Comparison of ENCODE assay signal across 1 cellular context in genomic region chr3:177345049-177345972, GRCh38.
A peak's percentile ranks its signal among the peaks of the same experiment; 100 is the strongest.
TF ChIP-seq lines count a peak whose summit lies in the region.

No MANE protein-coding gene starts in this region.

TF ChIP-seq in HepG2, 621 proteins besides CTCF, POLR2A, EP300 and RAD21 (continued from another document and continues in another):
- TF ChIP-seq, protein P1, sequence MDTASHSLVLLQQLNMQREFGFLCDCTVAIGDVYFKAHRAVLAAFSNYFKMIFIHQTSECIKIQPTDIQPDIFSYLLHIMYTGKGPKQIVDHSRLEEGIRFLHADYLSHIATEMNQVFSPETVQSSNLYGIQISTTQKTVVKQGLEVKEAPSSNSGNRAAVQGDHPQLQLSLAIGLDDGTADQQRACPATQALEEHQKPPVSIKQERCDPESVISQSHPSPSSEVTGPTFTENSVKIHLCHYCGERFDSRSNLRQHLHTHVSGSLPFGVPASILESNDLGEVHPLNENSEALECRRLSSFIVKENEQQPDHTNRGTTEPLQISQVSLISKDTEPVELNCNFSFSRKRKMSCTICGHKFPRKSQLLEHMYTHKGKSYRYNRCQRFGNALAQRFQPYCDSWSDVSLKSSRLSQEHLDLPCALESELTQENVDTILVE (CRISPR knock-in tag; IDR thresholded peaks at IDR 0.05): 0 out of 2 replicates have a peak, but pooled peaks have one; percentile 21
- no peak for TF ChIP-seq ARID2 (CRISPR knock-in tag; IDR thresholded peaks at IDR 0.05; ENCODE audit: borderline replicate concordance)
- peak; percentile 25; the same call in 1 of the 2 replicates for TF ChIP-seq ZNF609 (CRISPR knock-in tag; IDR thresholded peaks at IDR 0.05; ENCODE audit: borderline replicate concordance)
- peak; percentile 96 for TF ChIP-seq ELF3 (CRISPR knock-in tag; IDR thresholded peaks at IDR 0.05)
- no peak for TF ChIP-seq AHR (CRISPR knock-in tag; IDR thresholded peaks at IDR 0.05)
- no peak for TF ChIP-seq ZSCAN31 (CRISPR knock-in tag; IDR thresholded peaks at IDR 0.05; ENCODE audit: low read depth)
- TF ChIP-seq ZNF124 (CRISPR knock-in tag; IDR thresholded peaks at IDR 0.05): no peak
- peak; percentile 64; the same call in 1 of the 2 replicates for TF ChIP-seq JUNB (CRISPR knock-in tag; IDR thresholded peaks at IDR 0.05; ENCODE audit: borderline replicate concordance)
- TF ChIP-seq, protein P2, sequence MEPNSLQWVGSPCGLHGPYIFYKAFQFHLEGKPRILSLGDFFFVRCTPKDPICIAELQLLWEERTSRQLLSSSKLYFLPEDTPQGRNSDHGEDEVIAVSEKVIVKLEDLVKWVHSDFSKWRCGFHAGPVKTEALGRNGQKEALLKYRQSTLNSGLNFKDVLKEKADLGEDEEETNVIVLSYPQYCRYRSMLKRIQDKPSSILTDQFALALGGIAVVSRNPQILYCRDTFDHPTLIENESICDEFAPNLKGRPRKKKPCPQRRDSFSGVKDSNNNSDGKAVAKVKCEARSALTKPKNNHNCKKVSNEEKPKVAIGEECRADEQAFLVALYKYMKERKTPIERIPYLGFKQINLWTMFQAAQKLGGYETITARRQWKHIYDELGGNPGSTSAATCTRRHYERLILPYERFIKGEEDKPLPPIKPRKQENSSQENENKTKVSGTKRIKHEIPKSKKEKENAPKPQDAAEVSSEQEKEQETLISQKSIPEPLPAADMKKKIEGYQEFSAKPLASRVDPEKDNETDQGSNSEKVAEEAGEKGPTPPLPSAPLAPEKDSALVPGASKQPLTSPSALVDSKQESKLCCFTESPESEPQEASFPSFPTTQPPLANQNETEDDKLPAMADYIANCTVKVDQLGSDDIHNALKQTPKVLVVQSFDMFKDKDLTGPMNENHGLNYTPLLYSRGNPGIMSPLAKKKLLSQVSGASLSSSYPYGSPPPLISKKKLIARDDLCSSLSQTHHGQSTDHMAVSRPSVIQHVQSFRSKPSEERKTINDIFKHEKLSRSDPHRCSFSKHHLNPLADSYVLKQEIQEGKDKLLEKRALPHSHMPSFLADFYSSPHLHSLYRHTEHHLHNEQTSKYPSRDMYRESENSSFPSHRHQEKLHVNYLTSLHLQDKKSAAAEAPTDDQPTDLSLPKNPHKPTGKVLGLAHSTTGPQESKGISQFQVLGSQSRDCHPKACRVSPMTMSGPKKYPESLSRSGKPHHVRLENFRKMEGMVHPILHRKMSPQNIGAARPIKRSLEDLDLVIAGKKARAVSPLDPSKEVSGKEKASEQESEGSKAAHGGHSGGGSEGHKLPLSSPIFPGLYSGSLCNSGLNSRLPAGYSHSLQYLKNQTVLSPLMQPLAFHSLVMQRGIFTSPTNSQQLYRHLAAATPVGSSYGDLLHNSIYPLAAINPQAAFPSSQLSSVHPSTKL (CRISPR knock-in tag; IDR thresholded peaks at IDR 0.05): peak; percentile 74
- TF ChIP-seq ZNF3 (CRISPR knock-in tag; IDR thresholded peaks at IDR 0.05): no peak
- 0 out of 2 replicates have a peak, but pooled peaks have one; percentile 23 for TF ChIP-seq KMT2A (CRISPR knock-in tag; IDR thresholded peaks at IDR 0.05)
- TF ChIP-seq FOXA1 (IDR thresholded peaks at IDR 0.05): no peak
- 0 out of 2 replicates have a peak, but pooled peaks have one; percentile 15 for TF ChIP-seq FOXA1 (CRISPR knock-in tag; IDR thresholded peaks at IDR 0.05)
- 0 out of 2 replicates have a peak, but pooled peaks have one; percentile 23 for TF ChIP-seq CREB1 (IDR thresholded peaks at IDR 0.05)
- TF ChIP-seq CREB1 (CRISPR knock-in tag; IDR thresholded peaks at IDR 0.05): peak; percentile 56
- peak; percentile 69; the same call in 1 of the 2 replicates for TF ChIP-seq ZNF792 (CRISPR knock-in tag; IDR thresholded peaks at IDR 0.05)
- no peak for TF ChIP-seq SAFB2 (CRISPR knock-in tag; IDR thresholded peaks at IDR 0.05; ENCODE audit: borderline replicate concordance, low read depth)
- no peak for TF ChIP-seq NR2F1 (CRISPR knock-in tag; IDR thresholded peaks at IDR 0.05)
- TF ChIP-seq SMARCE1 (IDR thresholded peaks at IDR 0.05; ENCODE audit: borderline replicate concordance): no peak
- TF ChIP-seq KMT2B (CRISPR knock-in tag; IDR thresholded peaks at IDR 0.05): 0 out of 2 replicates have a peak, but pooled peaks have one; percentile 44
- peak; percentile 35; the same call in 1 of the 2 replicates for TF ChIP-seq ATF2 (CRISPR knock-in tag; IDR thresholded peaks at IDR 0.05)
- TF ChIP-seq ETV5 (CRISPR knock-in tag; IDR thresholded peaks at IDR 0.05; ENCODE audit: borderline replicate concordance): peak; percentile 84
- peak; percentile 80; the same call in 1 of the 2 replicates for TF ChIP-seq ZNF292 (CRISPR knock-in tag; IDR thresholded peaks at IDR 0.05; ENCODE audit: borderline replicate concordance, low read depth)
- TF ChIP-seq, protein P3, sequence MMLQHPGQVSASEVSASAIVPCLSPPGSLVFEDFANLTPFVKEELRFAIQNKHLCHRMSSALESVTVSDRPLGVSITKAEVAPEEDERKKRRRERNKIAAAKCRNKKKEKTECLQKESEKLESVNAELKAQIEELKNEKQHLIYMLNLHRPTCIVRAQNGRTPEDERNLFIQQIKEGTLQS (CRISPR knock-in tag; IDR thresholded peaks at IDR 0.05): peak; percentile 59; the same call in 1 of the 2 replicates
- 0 out of 2 replicates have a peak, but pooled peaks have one; percentile 22 for TF ChIP-seq HOXD1 (CRISPR knock-in tag; IDR thresholded peaks at IDR 0.05)
- TF ChIP-seq RCOR2 (CRISPR knock-in tag; IDR thresholded peaks at IDR 0.05): 0 out of 2 replicates have a peak, but pooled peaks have one; percentile 23
- peak; percentile 74 for TF ChIP-seq HMG20A (CRISPR knock-in tag; IDR thresholded peaks at IDR 0.05; ENCODE audit: borderline replicate concordance)
- TF ChIP-seq ZNF580 (CRISPR knock-in tag; IDR thresholded peaks at IDR 0.05; ENCODE audit: borderline replicate concordance, low read depth): peak; percentile 23; the same call in 1 of the 2 replicates
- peak; percentile 39 for TF ChIP-seq JARID2 (CRISPR knock-in tag; IDR thresholded peaks at IDR 0.05; ENCODE audit: insufficient replicate concordance)
- no peak for TF ChIP-seq ZNF431 (CRISPR knock-in tag; IDR thresholded peaks at IDR 0.05; ENCODE audit: borderline replicate concordance, low read depth)
- TF ChIP-seq, protein P4, sequence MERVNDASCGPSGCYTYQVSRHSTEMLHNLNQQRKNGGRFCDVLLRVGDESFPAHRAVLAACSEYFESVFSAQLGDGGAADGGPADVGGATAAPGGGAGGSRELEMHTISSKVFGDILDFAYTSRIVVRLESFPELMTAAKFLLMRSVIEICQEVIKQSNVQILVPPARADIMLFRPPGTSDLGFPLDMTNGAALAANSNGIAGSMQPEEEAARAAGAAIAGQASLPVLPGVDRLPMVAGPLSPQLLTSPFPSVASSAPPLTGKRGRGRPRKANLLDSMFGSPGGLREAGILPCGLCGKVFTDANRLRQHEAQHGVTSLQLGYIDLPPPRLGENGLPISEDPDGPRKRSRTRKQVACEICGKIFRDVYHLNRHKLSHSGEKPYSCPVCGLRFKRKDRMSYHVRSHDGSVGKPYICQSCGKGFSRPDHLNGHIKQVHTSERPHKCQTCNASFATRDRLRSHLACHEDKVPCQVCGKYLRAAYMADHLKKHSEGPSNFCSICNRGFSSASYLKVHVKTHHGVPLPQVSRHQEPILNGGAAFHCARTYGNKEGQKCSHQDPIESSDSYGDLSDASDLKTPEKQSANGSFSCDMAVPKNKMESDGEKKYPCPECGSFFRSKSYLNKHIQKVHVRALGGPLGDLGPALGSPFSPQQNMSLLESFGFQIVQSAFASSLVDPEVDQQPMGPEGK (CRISPR knock-in tag; IDR thresholded peaks at IDR 0.05): peak; percentile 40; the same call in 1 of the 2 replicates
- TF ChIP-seq NFE2L2 (IDR thresholded peaks at IDR 0.05; ENCODE audit: low read length): peak; percentile 43; the same call in 1 of the 2 replicates
- no peak for TF ChIP-seq XRCC5 (optimal IDR thresholded peaks at IDR 0.05; ENCODE audit: low read length)
- TF ChIP-seq BRCA1 (CRISPR knock-in tag; IDR thresholded peaks at IDR 0.05): no peak
- peak; percentile 70 for TF ChIP-seq POGZ (CRISPR knock-in tag; IDR thresholded peaks at IDR 0.05)
- peak; percentile 57; the same call in 1 of the 2 replicates for TF ChIP-seq YEATS2 (CRISPR knock-in tag; IDR thresholded peaks at IDR 0.05; ENCODE audit: borderline replicate concordance)
- no peak for TF ChIP-seq GABPA (IDR thresholded peaks at IDR 0.05; ENCODE audit: low read depth, low read length)
- peak; percentile 50; the same call in 1 of the 2 replicates for TF ChIP-seq GABPA (CRISPR knock-in tag; IDR thresholded peaks at IDR 0.05; ENCODE audit: low read depth)
- no peak for TF ChIP-seq ARNT (IDR thresholded peaks at IDR 0.05)
- TF ChIP-seq ZNF33A (CRISPR knock-in tag; IDR thresholded peaks at IDR 0.05; ENCODE audit: borderline replicate concordance): no peak
- TF ChIP-seq, protein P5, sequence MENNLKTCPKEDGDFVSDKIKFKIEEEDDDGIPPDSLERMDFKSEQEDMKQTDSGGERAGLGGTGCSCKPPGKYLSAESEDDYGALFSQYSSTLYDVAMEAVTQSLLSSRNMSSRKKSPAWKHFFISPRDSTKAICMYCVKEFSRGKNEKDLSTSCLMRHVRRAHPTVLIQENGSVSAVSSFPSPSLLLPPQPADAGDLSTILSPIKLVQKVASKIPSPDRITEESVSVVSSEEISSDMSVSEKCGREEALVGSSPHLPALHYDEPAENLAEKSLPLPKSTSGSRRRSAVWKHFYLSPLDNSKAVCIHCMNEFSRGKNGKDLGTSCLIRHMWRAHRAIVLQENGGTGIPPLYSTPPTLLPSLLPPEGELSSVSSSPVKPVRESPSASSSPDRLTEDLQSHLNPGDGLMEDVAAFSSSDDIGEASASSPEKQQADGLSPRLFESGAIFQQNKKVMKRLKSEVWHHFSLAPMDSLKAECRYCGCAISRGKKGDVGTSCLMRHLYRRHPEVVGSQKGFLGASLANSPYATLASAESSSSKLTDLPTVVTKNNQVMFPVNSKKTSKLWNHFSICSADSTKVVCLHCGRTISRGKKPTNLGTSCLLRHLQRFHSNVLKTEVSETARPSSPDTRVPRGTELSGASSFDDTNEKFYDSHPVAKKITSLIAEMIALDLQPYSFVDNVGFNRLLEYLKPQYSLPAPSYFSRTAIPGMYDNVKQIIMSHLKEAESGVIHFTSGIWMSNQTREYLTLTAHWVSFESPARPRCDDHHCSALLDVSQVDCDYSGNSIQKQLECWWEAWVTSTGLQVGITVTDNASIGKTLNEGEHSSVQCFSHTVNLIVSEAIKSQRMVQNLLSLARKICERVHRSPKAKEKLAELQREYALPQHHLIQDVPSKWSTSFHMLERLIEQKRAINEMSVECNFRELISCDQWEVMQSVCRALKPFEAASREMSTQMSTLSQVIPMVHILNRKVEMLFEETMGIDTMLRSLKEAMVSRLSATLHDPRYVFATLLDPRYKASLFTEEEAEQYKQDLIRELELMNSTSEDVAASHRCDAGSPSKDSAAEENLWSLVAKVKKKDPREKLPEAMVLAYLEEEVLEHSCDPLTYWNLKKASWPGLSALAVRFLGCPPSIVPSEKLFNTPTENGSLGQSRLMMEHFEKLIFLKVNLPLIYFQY (CRISPR knock-in tag; IDR thresholded peaks at IDR 0.05; ENCODE audit: borderline replicate concordance): no peak
- TF ChIP-seq ZGPAT (CRISPR knock-in tag; IDR thresholded peaks at IDR 0.05): peak; percentile 49
- peak; percentile 23; the same call in 1 of the 2 replicates for TF ChIP-seq PPARG (CRISPR knock-in tag; conservative IDR thresholded peaks at IDR 0.05)
- TF ChIP-seq ZNF549 (CRISPR knock-in tag; IDR thresholded peaks at IDR 0.05): no peak
- TF ChIP-seq ZNF446 (CRISPR knock-in tag; IDR thresholded peaks at IDR 0.05): no peak
